In genomic region chr2:29071032-29071975, GRCh38 we compare ENCODE assay signal across 1 cellular context.
TF ChIP-seq lines count a peak whose summit lies in the region.

No MANE protein-coding gene starts in this region.

TF ChIP-seq in H1, 55 proteins besides CTCF, POLR2A, EP300 and RAD21 (continued from another document):
- no peak for TF ChIP-seq TAF7 (optimal IDR thresholded peaks at IDR 0.05; ENCODE audit: borderline replicate concordance, low read depth, low read length)
- TF ChIP-seq POU5F1 (IDR thresholded peaks at IDR 0.05; ENCODE audit: low read depth, low read length): no peak
- TF ChIP-seq EGR1 (IDR thresholded peaks at IDR 0.05; ENCODE audit: borderline replicate concordance, low read depth, low read length): no peak
- TF ChIP-seq BACH1 (IDR thresholded peaks at IDR 0.05; ENCODE audit: low read length): no peak
